In genomic region chr6:148417045-148417444, GRCh38 we compare ENCODE assay signal across 23 cellular contexts.
"Had no signal": no experiment of that assay in that cellular context is flagged by ENCODE, and none has a peak within 500 bp of the region (broad histone marks: within the 10 kb centered on the region; RNA-seq: fewer than 3 reads in every experiment).

No MANE protein-coding gene starts in this region.

- H2AFZ ChIP-seq: PC-9 had no signal

- H3K36me3 Mint-ChIP-seq: activated naive CD8-positive, alpha-beta T cell treated with anti-CD3 and anti-CD28 coated beads, Interleukin-2, amount 10 ng/mL, durations not matched to agents 7 days and 5 days had no signal

- H3K9ac ChIP-seq: KMS-11 had no signal

- H3K9me3 ChIP-seq: adrenal gland had no signal

- H3K4me2 ChIP-seq: KMS-11, PC-9 had no signal

- H3K27ac ChIP-seq: adrenal gland, KMS-11, PC-9 had no signal

- H3K4me3 ChIP-seq: adrenal gland, PC-9 had no signal

- H3K27ac Mint-ChIP-seq: activated CD4-positive, alpha-beta memory T cell treated with anti-CD3 and anti-CD28 coated beads, Interleukin-2, amount 10 ng/mL, durations not matched to agents 7 days and 5 days; activated naive CD4-positive, alpha-beta T cell treated with anti-CD3 and anti-CD28 coated beads for 36 hours; activated naive CD8-positive, alpha-beta T cell treated with anti-CD3 and anti-CD28 coated beads, Interleukin-2, amount 10 ng/mL, durations not matched to agents 7 days and 5 days; activated T-helper 17 cell treated with anti-CD3 and anti-CD28 coated beads, Interleukin-2, amount 50 U/mL, for 72 hours; T-helper 1 cell treated with Interleukin-12 subunit alpha and Interleukin-12 subunit beta and Interleukin-4 antibody, amounts not matched to agents 30 μg/mL and 1 μg/mL, for 36 hours had no signal

- H3K4me1 Mint-ChIP-seq: activated CD4-positive, alpha-beta memory T cell treated with anti-CD3 and anti-CD28 coated beads, Interleukin-2, amount 10 ng/mL, durations not matched to agents 7 days and 5 days; activated naive CD8-positive, alpha-beta T cell treated with anti-CD3 and anti-CD28 coated beads, Interleukin-2, amount 10 ng/mL, durations not matched to agents 7 days and 5 days; activated T-helper 17 cell treated with anti-CD3 and anti-CD28 coated beads, Interleukin-2, amount 50 U/mL, for 72 hours had no signal

- ATAC-seq: activated T-helper 17 cell treated with anti-CD3 and anti-CD28 coated beads, Interleukin-2, amount 50 U/mL, for 72 hours had no signal

- FAIRE-seq: TTC549 had no signal

- H3K36me3 ChIP-seq: adrenal gland had no signal

- H3K9me3 Mint-ChIP-seq: activated CD4-positive, alpha-beta memory T cell treated with anti-CD3 and anti-CD28 coated beads, Interleukin-2, amount 10 ng/mL, durations not matched to agents 7 days and 5 days; activated naive CD4-positive, alpha-beta T cell treated with anti-CD3 and anti-CD28 coated beads for 36 hours; activated naive CD8-positive, alpha-beta T cell treated with anti-CD3 and anti-CD28 coated beads, Interleukin-2, amount 10 ng/mL, durations not matched to agents 7 days and 5 days; activated T-helper 17 cell treated with anti-CD3 and anti-CD28 coated beads, Interleukin-2, amount 50 U/mL, for 72 hours; T-helper 1 cell treated with Interleukin-12 subunit alpha and Interleukin-12 subunit beta and Interleukin-4 antibody, amounts not matched to agents 30 μg/mL and 1 μg/mL, for 36 hours had no signal

- H3K27me3 ChIP-seq: adrenal gland had no signal

- DNase-seq: activated CD4-positive, alpha-beta memory T cell treated with anti-CD3 and anti-CD28 coated beads, Interleukin-2, amount 10 ng/mL, durations not matched to agents 7 days and 5 days; activated CD4-positive, alpha-beta T cell treated with anti-CD3 and anti-CD28 coated beads, Interleukin-2, amount 50 U/mL, for 1 hour; activated CD4-positive, CD25-positive, alpha-beta regulatory T cell; activated gamma-delta T cell; activated naive CD4-positive, alpha-beta T cell treated with anti-CD3 and anti-CD28 coated beads for 36 hours; activated naive CD8-positive, alpha-beta T cell treated with anti-CD3 and anti-CD28 coated beads, Interleukin-2, amount 10 ng/mL, durations not matched to agents 7 days and 5 days; activated T-cell treated with anti-CD3 and anti-CD28 coated beads for 4 hours; activated T-cell treated with anti-CD3 and anti-CD28 coated beads, Interleukin-2, amount 50 U/mL, for 48 hours; adrenal gland; anterior cingulate cortex; caudate nucleus; NCI-H1105; NCI-H1436 treated with DMSO at 0.1 percent for 48 hours; NCI-H187; NCI-H2081; NCI-H510A treated with DMSO at 0.1 percent for 48 hours; NCI-H69; PC-9; SHP77 treated with DMSO at 0.1 percent for 48 hours had no signal

- H3K4me3 Mint-ChIP-seq: activated CD4-positive, alpha-beta memory T cell treated with anti-CD3 and anti-CD28 coated beads, Interleukin-2, amount 10 ng/mL, durations not matched to agents 7 days and 5 days; activated naive CD4-positive, alpha-beta T cell treated with anti-CD3 and anti-CD28 coated beads for 36 hours; activated naive CD8-positive, alpha-beta T cell treated with anti-CD3 and anti-CD28 coated beads, Interleukin-2, amount 10 ng/mL, durations not matched to agents 7 days and 5 days; activated T-helper 17 cell treated with anti-CD3 and anti-CD28 coated beads, Interleukin-2, amount 50 U/mL, for 72 hours; T-helper 1 cell treated with Interleukin-12 subunit alpha and Interleukin-12 subunit beta and Interleukin-4 antibody, amounts not matched to agents 30 μg/mL and 1 μg/mL, for 36 hours had no signal
